ENCODE assay signal across 24 cellular contexts in genomic region chr15:29849218-29849617, GRCh38. TPM values are rescaled to one million over a fixed set of nuclear protein-coding genes. Genes with fewer than 3 reads are reported as not detected.
A peak's percentile ranks its signal among the peaks of the same experiment; 100 is the strongest.
DNase-seq lines count a peak whose midpoint lies in the region; ATAC-seq, FAIRE-seq and TF ChIP-seq lines count a peak whose summit lies in the region.
"Had no signal": no experiment of that assay in that cellular context is flagged by ENCODE, and none has a peak within 500 bp of the region (broad histone marks: within the 10 kb centered on the region; RNA-seq: fewer than 3 reads in every experiment).

No MANE protein-coding gene starts in this region.

- intact Hi-C loops in PC-3 (cut with micrococcal nuclease): loop anchor here (1.0 to 2.0 kb wide), 2 partner anchors 26 to 72 kb away; no protein-coding TSS in a partner anchor

- H3K27ac ChIP-seq in GM23248 (no peak overlapping the region), PC-3 (ENCODE audit: low read length) (peak overlapping the region; percentile 98), GM23338 (ENCODE audit: low read depth) (no peak overlapping the region)
- H3K27ac ChIP-seq: BLaER1 treated with 17β-estradiol and CSF1 and Interleukin-3, amounts not matched to agents 10 nM and 100 nM; HL-60 had no signal

- H3K4me1 Mint-ChIP-seq in GM23338: peaks cover 19% of the 10 kb centered on the region
- H3K4me1 Mint-ChIP-seq: CD8-positive, alpha-beta memory T cell; T-cell had no signal

- no peak overlapping the region for H3K4me3 Mint-ChIP-seq in GM23338
- H3K4me3 Mint-ChIP-seq: CD8-positive, alpha-beta memory T cell; T-cell had no signal

- H3K4me3 ChIP-seq in GM23248: no peak overlapping the region
- H3K4me3 ChIP-seq in PC-3 (ENCODE audit: low read length): peak overlapping the region; percentile 46; the same call in 1 of the 2 replicates
- no peak overlapping the region for H3K4me3 ChIP-seq in bronchial epithelial cell (ENCODE audit: low read depth, low read length)
- no peak overlapping the region for H3K4me3 ChIP-seq in GM23338
- H3K4me3 ChIP-seq: BLaER1 treated with 17β-estradiol and CSF1 and Interleukin-3, amounts not matched to agents 10 nM and 100 nM had no signal

- H3K27me3 ChIP-seq in GM23248 (replicated peaks; ENCODE audit: insufficient read depth) (no peaks in the 10 kb centered on the region), PC-3 (ENCODE audit: low read length) (no peaks in the 10 kb centered on the region), bronchial epithelial cell (ENCODE audit: control insufficient read depth, insufficient read depth, low read length) (no peaks in the 10 kb centered on the region), GM23338 (ENCODE audit: insufficient read depth) (no peaks in the 10 kb centered on the region)

- no peak for FAIRE-seq in bronchial epithelial cell (lab: Jason Lieb, UNC)
- FAIRE-seq: D721Med, GM12891 had no signal

- H3K27me3 Mint-ChIP-seq in GM23338 (ENCODE audit: insufficient read depth, low read depth, poor library complexity): peaks cover 9% of the 10 kb centered on the region

- BruUV-seq in PC-3 (replicated peaks; lab: Mats Ljungman, UMichigan): no TSS peak

- H3F3A ChIP-seq in GM23248 (ENCODE audit: insufficient read depth) (peaks cover 11% of the 10 kb centered on the region), PC-3 (ENCODE audit: low read length, unreplicated experiment) (peaks cover 5% of the 10 kb centered on the region), GM23338 (replicated peaks; ENCODE audit: low read depth) (no peaks in the 10 kb centered on the region)

- TF ChIP-seq CTCF in PC-3 (conservative IDR thresholded peaks at IDR 0.05; ENCODE audit: low read depth, low read length) (no peak), bronchial epithelial cell (IDR thresholded peaks at IDR 0.05; ENCODE audit: insufficient read depth, low read length, severe bottlenecking) (no peak), GM23338 (conservative IDR thresholded peaks at IDR 0.05; ENCODE audit: low read depth in 2 of 2) (no peak)

- H3K9ac ChIP-seq in GM23248 (no peak overlapping the region), PC-3 (ENCODE audit: low read length) (peak overlapping the region; percentile 82)
- H3K9ac ChIP-seq: BLaER1 treated with 17β-estradiol and CSF1 and Interleukin-3, amounts not matched to agents 10 nM and 100 nM; SK-N-SH had no signal

- H2AFZ ChIP-seq in GM23248: no peak overlapping the region
- H2AFZ ChIP-seq in PC-3 (ENCODE audit: low read length): no peak overlapping the region
- H2AFZ ChIP-seq in GM23338: no peak overlapping the region

- H4K20me1 ChIP-seq in GM23248 (ENCODE audit: insufficient read depth): no peaks in the 10 kb centered on the region
- no peaks in the 10 kb centered on the region for H4K20me1 ChIP-seq in PC-3 (ENCODE audit: low read length)
- H4K20me1 ChIP-seq in GM23338 (replicated peaks; ENCODE audit: insufficient read depth): no peaks in the 10 kb centered on the region

- CTCF ChIA-PET in PC-3 (lab: Charles Lee): interaction anchor here (0.6 kb wide), 1 partner anchor 106 kb away, joined by 4 read pairs; no protein-coding TSS in a partner anchor

- 80 to 85% methylated on average over 1 of the region's 1 CpG for WGBS in GM23248 (ENCODE audit: low coverage in 1 of 2, low lambda C conversion rate in 2 of 2, missing lambda C conversion rate in 2 of 2), 2 experiments

- H3K9me2 ChIP-seq in GM23248 (ENCODE audit: insufficient read depth): no peaks in the 10 kb centered on the region
- no peaks in the 10 kb centered on the region for H3K9me2 ChIP-seq in PC-3 (replicated peaks; ENCODE audit: low read length)
- H3K9me2 ChIP-seq in GM23338 (ENCODE audit: insufficient read depth): no peaks in the 10 kb centered on the region
- H3K9me2 ChIP-seq: SK-N-SH had no signal

- H3K9me3 ChIP-seq in GM23248 (ENCODE audit: low read depth) (peaks cover 5% of the 10 kb centered on the region), PC-3 (ENCODE audit: low read length) (no peaks in the 10 kb centered on the region)

- no peaks in the 10 kb centered on the region for H3K79me2 ChIP-seq in GM23248 (ENCODE audit: insufficient read depth)
- no peaks in the 10 kb centered on the region for H3K79me2 ChIP-seq in PC-3 (ENCODE audit: low read length)
- H3K79me2 ChIP-seq in GM23338 (replicated peaks; ENCODE audit: insufficient read depth): no peaks in the 10 kb centered on the region

- H3K4me1 ChIP-seq in GM23248 (ENCODE audit: insufficient read depth): peaks cover 9% of the 10 kb centered on the region
- H3K4me1 ChIP-seq in PC-3 (ENCODE audit: insufficient read depth, low read length): peaks cover 71% of the 10 kb centered on the region
- H3K4me1 ChIP-seq in GM23338 (ENCODE audit: insufficient read depth): peaks cover 14% of the 10 kb centered on the region
- H3K4me1 ChIP-seq: BLaER1 treated with 17β-estradiol and CSF1 and Interleukin-3, amounts not matched to agents 10 nM and 100 nM had no signal

- no peak overlapping the region for H3K27ac Mint-ChIP-seq in GM23338
- H3K27ac Mint-ChIP-seq: CD8-positive, alpha-beta memory T cell; T-cell had no signal

- DNase-seq in GM23248 (peak; percentile 14), PC-3 (peak; percentile 76), bronchial epithelial cell (ENCODE audit: low read depth) (peak; percentile 52), smooth muscle cell of the brain vasculature (ENCODE audit: low read depth, low spot score) (peak; percentile 69), GM23338 (ENCODE audit: low spot score) (no peak), H4 (ENCODE audit: low spot score) (no peak)
- DNase-seq: CD8-positive, alpha-beta memory T cell; DND-41; GF-D8; H7; KBM-7; NCI-H1092; NCI-H146; NCI-H2081; NCI-H510A; NCI-H82; SK-N-SH; T-cell had no signal

- in situ Hi-C loops in GM23248 (cut with MboI): no loop called here

- POLR2A ChIA-PET in PC-3 (lab: Charles Lee; ENCODE audit: unreplicated experiment): interaction anchor here (0.7 kb wide), 1 partner anchor 61 kb away, joined by 9 read pairs; no protein-coding TSS in a partner anchor

- H3K4me2 ChIP-seq in GM23248 (ENCODE audit: unreplicated experiment) (no peak overlapping the region), PC-3 (ENCODE audit: low read length) (peak overlapping the region; percentile 77), GM23338 (no peak overlapping the region)
- H3K4me2 ChIP-seq: BLaER1 treated with 17β-estradiol and CSF1 and Interleukin-3, amounts not matched to agents 10 nM and 100 nM; SK-N-SH had no signal

- H3K36me3 ChIP-seq in GM23248 (ENCODE audit: low read depth) (no peaks in the 10 kb centered on the region), PC-3 (ENCODE audit: low read depth, low read length) (no peaks in the 10 kb centered on the region), bronchial epithelial cell (ENCODE audit: control insufficient read depth, insufficient read depth, low read length) (no peaks in the 10 kb centered on the region), GM23338 (ENCODE audit: insufficient read depth) (no peaks in the 10 kb centered on the region)

- peaks cover 19% of the 10 kb centered on the region for H3K9me3 Mint-ChIP-seq in GM23338

- peaks cover 10% of the 10 kb centered on the region; the same call in 2 of the 3 replicates for H3K36me3 Mint-ChIP-seq in GM23338 (ENCODE audit: low read depth)
- H3K36me3 Mint-ChIP-seq: T-cell had no signal

- ATAC-seq in PC-3 (peak; percentile 40), GM23338 (no peak), HG02970 (IDR thresholded peaks at IDR 0.05; ENCODE audit: low FRiP score, unreplicated experiment) (no peak)
- ATAC-seq: Right ventricle myocardium inferior, T-cell had no signal

TF ChIP-seq in GM23338, 12 proteins besides CTCF, POLR2A, EP300 and RAD21 (continues in another document):
- TF ChIP-seq ZNF114 (CRISPR knock-in tag; IDR thresholded peaks at IDR 0.05) (no peak), NANOG (IDR thresholded peaks at IDR 0.05; ENCODE audit: borderline replicate concordance) (no peak), REST (IDR thresholded peaks at IDR 0.05; ENCODE audit: unreplicated experiment) (no peak), JUNB (IDR thresholded peaks at IDR 0.05; ENCODE audit: unreplicated experiment) (no peak), EZH2phosphoT487 (IDR thresholded peaks at IDR 0.05; ENCODE audit: unreplicated experiment) (no peak)

RNA-seq across cellular contexts. Expression of gene TJP1, which starts 26.9 kb away (rescaled TPM):
- 51.2 and 71.8 TPM in 2 replicates for total RNA-seq in GM23248 (2014; rRNA removed; shearing (Covaris generic))
- polyA plus RNA-seq in GM23248 (2016; fragmentation: Nextera tagmentation; extraction: Ambion mirVana) (35.7 and 39.2 TPM in 2 replicates), GM23338 (2016; fragmentation: Nextera tagmentation; extraction: Ambion mirVana) (69.8 and 76.2 TPM in 2 replicates)
- total RNA-seq in PC-3 (2014; rRNA removed) (67.0 and 102 TPM in 2 replicates), bronchial epithelial cell (62.9 and 86.5 TPM in 2 replicates)
- 108 and 116 TPM in 2 replicates for total RNA-seq in GM23338 (2014; rRNA removed; shearing (Covaris generic))
- 23.3 and 27.3 TPM in 2 replicates for total RNA-seq in H4 (2014; rRNA removed; shearing (Covaris generic))
- total RNA-seq: CD8-positive, alpha-beta memory T cell had no signal
- polyA plus RNA-seq: CD8-positive, alpha-beta memory T cell had no signal

Comparison
In these comparisons a context has a peak if more than half of its experiments do, and no peak if none do; other contexts are left out.
1. DNase-seq: peak in GM23248 (single experiment), PC-3 (single experiment), bronchial epithelial cell (single experiment) and smooth muscle cell of the brain vasculature (single experiment); none in GM23338 (single experiment) and H4 (single experiment).